8 cellular contexts compared by ENCODE assay signal in genomic region chr16:50246299-50247122, GRCh38. TPM values are rescaled to one million over a fixed set of nuclear protein-coding genes. Genes with fewer than 3 reads are reported as not detected.
DNase-seq lines count a peak whose midpoint lies in the region; FAIRE-seq and TF ChIP-seq lines count a peak whose summit lies in the region.

No MANE protein-coding gene starts in this region.

- no peak overlapping the region for H4K8ac ChIP-seq in H9 (replicated peaks; ENCODE audit: insufficient read length, low read depth, low read length)

- H3K27ac Mint-ChIP-seq in H9 = no peak overlapping the region

- H3K9ac ChIP-seq in H9 (ENCODE audit: extremely low read depth, insufficient read length, low read length) (no peak overlapping the region), NT2/D1 (ENCODE audit: insufficient read length, low read depth) (peak overlapping the region; percentile 85), mucosa of stomach (ENCODE audit: low read length) (peak overlapping the region; percentile 64)

- H3K36me3 ChIP-seq in NT2/D1 (ENCODE audit: insufficient read depth, insufficient read length, low read length) = peaks cover 9% of the 10 kb centered on the region
- H3K36me3 ChIP-seq in effector memory CD4-positive, alpha-beta T cell (ENCODE audit: control insufficient read depth, insufficient read depth, low read length) = no peaks in the 10 kb centered on the region
- no peaks in the 10 kb centered on the region for H3K36me3 ChIP-seq in mucosa of stomach (ENCODE audit: control insufficient read depth, insufficient read depth, low read length)

- no peak overlapping the region for H3K18ac ChIP-seq in H9 (ENCODE audit: insufficient read length, low read depth, low read length)

- peak overlapping the region; percentile 68 to 78 for H3K4me3 Mint-ChIP-seq in H9

- H3K4me2 ChIP-seq in H9 (ENCODE audit: insufficient read depth, insufficient read length, low read length) = peak overlapping the region; percentile 26

- H3K14ac ChIP-seq in H9 (ENCODE audit: insufficient read depth, low read length) = peak overlapping the region; percentile 75

- peaks cover 21 to 40% of the 10 kb centered on the region in 2 experiments for H3K4me1 Mint-ChIP-seq in H9

- H3K27ac ChIP-seq in H9 (ENCODE audit: insufficient read length, low read depth, low read length) = no peak overlapping the region
- H3K27ac ChIP-seq in effector memory CD4-positive, alpha-beta T cell (ENCODE audit: insufficient read depth, low read length, poor library complexity, severe bottlenecking) = no peak overlapping the region

- no peak overlapping the region for H2BK15ac ChIP-seq in H9 (ENCODE audit: low read depth, low read length)

- no peaks in the 10 kb centered on the region for H3K79me2 ChIP-seq in H9 (ENCODE audit: insufficient read depth, low read length)

- peaks cover 35% of the 10 kb centered on the region for H3K27me3 Mint-ChIP-seq in H9 (ENCODE audit: low read depth)

- DNase-seq in GM03348 (ENCODE audit: low spot score) (peak; percentile 31), H9 (no peak), NT2/D1 (ENCODE audit: low read depth, low spot score) (no peak), NCI-H2107 (lab: John Stamatoyannopoulos, UW) (no peak), GM12892 (ENCODE audit: insufficient read length) (no peak)
- DNase-seq in effector memory CD4-positive, alpha-beta T cell = no peak
- no peak for DNase-seq in activated CD4-positive, alpha-beta T cell treated with anti-CD3 and anti-CD28 coated beads for 48 hours

- no peaks in the 10 kb centered on the region for H3K79me1 ChIP-seq in H9 (ENCODE audit: insufficient read depth, low read depth, low read length, poor library complexity, severe bottlenecking)

- H3K4ac ChIP-seq in H9 (ENCODE audit: low read depth, low read length) = no peak overlapping the region

- H3K27me3 ChIP-seq in H9 (ENCODE audit: insufficient read depth, low read length) (peaks cover 6% of the 10 kb centered on the region), NT2/D1 (ENCODE audit: insufficient read depth, insufficient read length) (peaks cover 3% of the 10 kb centered on the region), mucosa of stomach (ENCODE audit: control insufficient read depth, insufficient read depth, low read length) (no peaks in the 10 kb centered on the region)
- no peaks in the 10 kb centered on the region for H3K27me3 ChIP-seq in effector memory CD4-positive, alpha-beta T cell (replicated peaks; ENCODE audit: control insufficient read depth, insufficient read depth, low read length, poor library complexity, severe bottlenecking)

- no peak overlapping the region for H2BK12ac ChIP-seq in H9 (ENCODE audit: insufficient read length, low read depth, low read length)

- H3K9me3 ChIP-seq in H9 (ENCODE audit: control insufficient read depth, low read depth, low read length) (no peaks in the 10 kb centered on the region), NT2/D1 (ENCODE audit: insufficient read depth, low read length) (no peaks in the 10 kb centered on the region), mucosa of stomach (ENCODE audit: control insufficient read depth, low read length) (no peaks in the 10 kb centered on the region)
- H3K9me3 ChIP-seq in effector memory CD4-positive, alpha-beta T cell (ENCODE audit: control insufficient read depth, low read length) = no peaks in the 10 kb centered on the region

- no peak overlapping the region for H2AFZ ChIP-seq in H9 (ENCODE audit: low read length)

- FAIRE-seq in GM12892 (lab: Jason Lieb, UNC) = no peak

- no peak overlapping the region for H2BK5ac ChIP-seq in H9 (ENCODE audit: insufficient read length, low read length)

- H3K23me2 ChIP-seq in H9 (ENCODE audit: insufficient read length, low read depth, low read length, poor library complexity, severe bottlenecking) = peaks cover 5% of the 10 kb centered on the region

- no peak overlapping the region for H2BK20ac ChIP-seq in H9 (ENCODE audit: low read depth, low read length, poor library complexity, severe bottlenecking)

- no peaks in the 10 kb centered on the region for H3K4me1 ChIP-seq in H9 (ENCODE audit: insufficient read depth, low read length)
- peaks cover 17% of the 10 kb centered on the region for H3K4me1 ChIP-seq in NT2/D1 (ENCODE audit: insufficient read depth, insufficient read length)
- peaks cover 14% of the 10 kb centered on the region for H3K4me1 ChIP-seq in effector memory CD4-positive, alpha-beta T cell (ENCODE audit: control insufficient read depth, insufficient read depth, low read length, poor library complexity, severe bottlenecking)
- peaks cover 20% of the 10 kb centered on the region for H3K4me1 ChIP-seq in mucosa of stomach (ENCODE audit: control insufficient read depth, insufficient read depth, low read length)

- no peaks in the 10 kb centered on the region for H3K36me3 Mint-ChIP-seq in H9 (ENCODE audit: insufficient read depth in 1 of 3, low read depth in 3 of 3)

- H4K91ac ChIP-seq in H9 (ENCODE audit: insufficient read length, low read depth, low read length) = no peak overlapping the region

- no peak overlapping the region for H4K5ac ChIP-seq in H9 (ENCODE audit: insufficient read length, low read depth, low read length)

- H3K56ac ChIP-seq in H9 (ENCODE audit: insufficient read length, low read depth, low read length) = no peak overlapping the region

- no peak for TF ChIP-seq CTCF in H9 (conservative IDR thresholded peaks at IDR 0.05)

- no peak for TF ChIP-seq POLR2A in GM12892 (IDR thresholded peaks at IDR 0.05; ENCODE audit: low read depth, low read length)

- H3K23ac ChIP-seq in H9 (ENCODE audit: insufficient read length, low read depth, low read length) = no peak overlapping the region

- no peaks in the 10 kb centered on the region for H3K9me3 Mint-ChIP-seq in H9

- no CpG with 5 or more reads among the region's 46 CpGs for WGBS in H9 (ENCODE audit: extremely low coverage, insufficient read length, low lambda C conversion rate)

- no peak overlapping the region for H2BK120ac ChIP-seq in H9 (ENCODE audit: low read depth, low read length, poor library complexity, severe bottlenecking)

- H3T11ph ChIP-seq in H9 (ENCODE audit: low read length) = no peak overlapping the region

- H3K4me3 ChIP-seq in NT2/D1 (ENCODE audit: insufficient read length, low read depth) (peak overlapping the region; percentile 68), mucosa of stomach (ENCODE audit: low read length) (no peak overlapping the region)
- peak overlapping the region; percentile 76 for H3K4me3 ChIP-seq in effector memory CD4-positive, alpha-beta T cell (ENCODE audit: insufficient read depth, low read depth, low read length, poor library complexity, severe bottlenecking)

- no peak overlapping the region for H2AK5ac ChIP-seq in H9 (ENCODE audit: insufficient read length, low read length)

- H4K20me1 ChIP-seq in H9 (ENCODE audit: control insufficient read depth, insufficient read depth, insufficient read length) = no peaks in the 10 kb centered on the region

RNA-seq across cellular contexts. Expression of gene ADCY7, which starts 19.8 kb away (rescaled TPM):
- total RNA-seq in H9 (2021) = 2.6 and 4.0 TPM in 2 replicates
- polyA plus RNA-seq in GM12892 (2012; ENCODE audit: missing spikeins) = 21.9 TPM
